1 cellular context compared by ENCODE assay signal in the genomic region with DNA sequence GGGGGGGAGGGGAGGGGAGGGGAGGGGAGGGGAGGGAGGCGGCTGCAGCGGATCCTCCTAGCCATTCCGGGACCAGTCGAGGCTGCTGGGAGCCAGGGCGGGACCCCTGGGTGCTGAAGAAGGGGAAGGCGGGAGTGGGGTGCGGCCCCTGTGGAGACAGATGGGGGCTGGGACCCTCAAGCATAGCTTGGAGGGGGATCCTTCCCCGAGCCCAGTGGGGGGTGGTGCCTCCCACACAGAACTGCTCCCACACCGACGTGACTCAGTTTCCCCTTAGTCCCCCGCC.
TF ChIP-seq lines count a peak whose summit lies in the region.

No MANE protein-coding gene starts in this region.

TF ChIP-seq in H1, 55 proteins besides CTCF, POLR2A, EP300 and RAD21:
- TF ChIP-seq PHF8 (conservative IDR thresholded peaks at IDR 0.05; ENCODE audit: low read depth, low read length) (no peak), POLR2AphosphoS5 (IDR thresholded peaks at IDR 0.05; ENCODE audit: low read depth, low read length) (peak; percentile 2), SIX5 (IDR thresholded peaks at IDR 0.05; ENCODE audit: low read depth, low read length) (no peak), SP4 (IDR thresholded peaks at IDR 0.05; ENCODE audit: low read length) (0 out of 2 replicates have a peak, but pooled peaks have one; percentile 12)
